In genomic region chr18:77865853-77866252, GRCh38 we compare ENCODE assay signal across 27 cellular contexts.
"Had no signal": no experiment of that assay in that cellular context is flagged by ENCODE, and none has a peak within 500 bp of the region (broad histone marks: within the 10 kb centered on the region; RNA-seq: fewer than 3 reads in every experiment).

No MANE protein-coding gene starts in this region.

- H3K36me3 ChIP-seq: stomach, suprapubic skin, thoracic aorta, thyroid gland, tibial artery, tibial nerve, transverse colon, upper lobe of left lung, upper lobe of right lung, uterus, vagina had no signal

- H3K4me1 ChIP-seq: stomach, suprapubic skin, testis, tibial artery, tibial nerve, transverse colon, upper lobe of right lung, uterus, vagina had no signal

- H3K27me3 ChIP-seq: testis, thyroid gland, tibial artery, tibial nerve, transverse colon, upper lobe of left lung, upper lobe of right lung, uterus, vagina had no signal

- H3K4me3 ChIP-seq: stomach, suprapubic skin, testis, thoracic aorta, thyroid gland, tibial artery, tibial nerve, transverse colon, upper lobe of left lung, upper lobe of right lung, uterus, vagina had no signal

- H3K27ac ChIP-seq: stomach, suprapubic skin, testis, thoracic aorta, thyroid gland, tibial artery, tibial nerve, transverse colon, upper lobe of left lung, upper lobe of right lung, uterus, vagina had no signal

- H3K9me3 ChIP-seq: suprapubic skin, testis, thoracic aorta, thyroid gland, tibial artery, tibial nerve, transverse colon, upper lobe of left lung, upper lobe of right lung, uterus, vagina had no signal

- FAIRE-seq: urothelium cell line had no signal

- DNase-seq: stimulated activated CD4-positive, alpha-beta T cell treated with anti-CD3 and anti-CD28 coated beads, Interleukin-2, amount 100 ng/mL, for 48 hours; stimulated activated CD4-positive, alpha-beta T cell treated with anti-CD3 and anti-CD28 coated beads, Interleukin-4, amount 100 ng/mL, for 1 hour; stimulated activated CD4-positive, alpha-beta T cell treated with anti-CD3 and anti-CD28 coated beads, Interleukin-4, amount 100 ng/mL, for 24 hours; stimulated activated CD4-positive, alpha-beta T cell treated with anti-CD3 and anti-CD28 coated beads, Interleukin-4, amount 100 ng/mL, for 4 hours; stimulated activated CD8-positive, alpha-beta memory T cell treated with anti-CD3 and anti-CD28 coated beads, Interleukin-4, amount 100 ng/mL, for 48 hours; stimulated activated naive B cell treated with anti-CD40 and anti-IgM and Interleukin-4, amounts not matched to agents 10 μg/mL and 1 μg/mL and 100 μg/mL, for 72 hours; stimulated activated naive CD4-positive, alpha-beta T cell; stimulated activated naive CD4-positive, alpha-beta T cell treated with Interleukin-2 at 50 U/mL for 16 hours; stimulated activated naive CD8-positive, alpha-beta T cell treated with anti-CD3 and anti-CD28 coated beads, Interleukin-15, amount 100 ng/mL, for 72 hours; stimulated activated naive CD8-positive, alpha-beta T cell treated with anti-CD3 and anti-CD28 coated beads, Interleukin-15, Interleukin-2, amounts not matched to agents 100 U/mL and 50 U/mL, for 24 hours; stomach; substantia nigra; testis; thyroid gland; tibial artery; transverse colon; trophoblast cell; upper lobe of right lung; uterus had no signal

- ATAC-seq: stimulated activated effector memory CD8-positive, alpha-beta T cell treated with anti-CD3 and anti-CD28 coated beads, Interleukin-12 subunit alpha, Interleukin-12 subunit beta, amount 100 ng/mL, for 72 hours; stimulated activated memory B cell treated with anti-CD40 and anti-IgM and Interleukin-4, amounts not matched to agents 10 μg/mL and 1 μg/mL and 100 μg/mL, for 72 hours; stimulated activated naive B cell treated with anti-CD40 and anti-IgM and Interleukin-4, amounts not matched to agents 10 μg/mL and 1 μg/mL and 100 μg/mL, for 72 hours; stimulated activated naive CD8-positive, alpha-beta T cell treated with anti-CD3 and anti-CD28 coated beads, Interleukin-15, amount 100 ng/mL, for 72 hours; stimulated activated naive CD8-positive, alpha-beta T cell treated with anti-CD3 and anti-CD28 coated beads, Interleukin-15, Interleukin-2, amounts not matched to agents 100 U/mL and 50 U/mL, for 24 hours; upper lobe of right lung had no signal
